22 cellular contexts compared by ENCODE assay signal in the genomic region with DNA sequence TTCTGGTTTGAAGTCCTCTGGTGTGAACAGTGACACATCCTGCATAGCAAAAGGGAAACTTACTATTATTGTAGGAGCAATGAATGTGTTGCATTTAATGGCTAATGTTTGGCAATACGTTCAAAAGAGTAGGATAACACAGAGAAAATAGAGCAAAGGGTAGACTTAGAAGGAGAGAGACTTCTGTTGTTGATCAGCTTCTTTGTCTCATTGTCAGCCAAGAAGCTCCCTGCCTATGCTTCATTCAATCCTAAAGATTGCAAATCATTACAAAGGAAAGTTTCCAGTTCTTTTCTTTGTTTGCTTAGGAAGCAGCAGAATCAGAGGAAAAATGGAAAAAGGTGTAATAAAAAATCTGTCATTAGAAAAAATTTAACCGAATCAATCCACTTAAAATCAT. TPM values are rescaled to one million over a fixed set of nuclear protein-coding genes. Genes with fewer than 3 reads are reported as not detected.
"Had no signal": no experiment of that assay in that cellular context is flagged by ENCODE, and none has a peak within 500 bp of the region (broad histone marks: within the 10 kb centered on the region; RNA-seq: fewer than 3 reads in every experiment).

No MANE protein-coding gene starts in this region.

- H3K36me3 ChIP-seq: ovary, right atrium auricular region, sigmoid colon, stomach had no signal

- H3K27ac Mint-ChIP-seq: nephron; stimulated activated naive B cell treated with anti-CD40 and anti-IgM and Interleukin-4, amounts not matched to agents 10 μg/mL and 1 μg/mL and 100 μg/mL, for 72 hours had no signal

- H3K27me3 ChIP-seq: foreskin keratinocyte, ovary, right atrium auricular region, sigmoid colon, stomach had no signal

- H3K4me3 ChIP-seq: coronary artery, lung, ovary, right atrium auricular region, sigmoid colon, skin epidermis, stomach had no signal

- DNase-seq: effector CD8-positive, alpha-beta T cell; foreskin keratinocyte; left colon; left ventricle myocardium superior; mesenchymal stem cell; midbrain; ovary; sigmoid colon; stimulated activated CD4-positive, alpha-beta T cell treated with anti-CD3 and anti-CD28 coated beads, Interleukin-2, amount 100 ng/mL, for 24 hours; stimulated activated CD4-positive, alpha-beta T cell treated with anti-CD3 and anti-CD28 coated beads, Interleukin-4, amount 100 ng/mL, for 4 hours; stimulated activated naive B cell treated with anti-CD40 and anti-IgM and Interleukin-4, amounts not matched to agents 10 μg/mL and 1 μg/mL and 100 μg/mL, for 72 hours; stomach; trophoblast cell had no signal

- H3K9me3 Mint-ChIP-seq: nephron; stimulated activated naive B cell treated with anti-CD40 and anti-IgM and Interleukin-4, amounts not matched to agents 10 μg/mL and 1 μg/mL and 100 μg/mL, for 72 hours had no signal

- H3K9me3 ChIP-seq: ovary, right atrium auricular region, sigmoid colon, stomach had no signal

- ATAC-seq: esophagus mucosa; foreskin keratinocyte; left colon; left ventricle myocardium superior; stimulated activated naive B cell treated with anti-CD40 and anti-IgM and Interleukin-4, amounts not matched to agents 10 μg/mL and 1 μg/mL and 100 μg/mL, for 72 hours had no signal

- H3K4me3 Mint-ChIP-seq: nephron; stimulated activated naive B cell treated with anti-CD40 and anti-IgM and Interleukin-4, amounts not matched to agents 10 μg/mL and 1 μg/mL and 100 μg/mL, for 72 hours had no signal

- H3K27ac ChIP-seq: coronary artery, foreskin keratinocyte, ovary, right atrium auricular region, sigmoid colon, stomach had no signal

RNA-seq across cellular contexts. Expression of a gene that starts 59.2 kb away (rescaled TPM):
- total RNA-seq: chondrocyte, dermis microvascular lymphatic vessel endothelial cell, left ventricle myocardium superior, posterior vena cava, right atrium auricular region, sigmoid colon had no signal
